1 cellular context compared by ENCODE assay signal in the genomic region with DNA sequence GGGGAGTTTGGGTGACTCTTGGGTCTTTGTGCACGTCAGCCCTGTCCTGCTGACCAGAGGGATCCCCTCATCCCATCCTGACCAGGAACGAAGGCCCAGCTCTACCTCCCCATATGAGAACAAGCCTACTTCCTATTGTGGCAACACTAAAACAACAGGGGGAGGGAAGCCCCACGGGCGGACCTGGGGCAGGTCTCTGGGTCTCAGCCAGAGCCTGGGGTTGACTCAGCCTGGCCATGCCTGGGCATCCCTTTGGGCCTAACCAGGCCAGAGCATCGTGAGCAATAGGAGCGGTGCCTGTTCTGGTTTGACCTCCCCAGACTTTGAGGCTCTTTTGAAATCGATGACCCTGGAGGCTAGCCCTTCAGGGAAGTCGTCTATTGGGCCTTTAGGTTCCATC.
TF ChIP-seq lines count a peak whose summit lies in the region.

No MANE protein-coding gene starts in this region.

TF ChIP-seq in H1, 55 proteins besides CTCF, POLR2A, EP300 and RAD21:
- TF ChIP-seq BRCA1 (IDR thresholded peaks at IDR 0.05; ENCODE audit: low read depth, low read length) (no peak), SRF (IDR thresholded peaks at IDR 0.05; ENCODE audit: low read depth, low read length) (no peak), TAF7 (optimal IDR thresholded peaks at IDR 0.05; ENCODE audit: borderline replicate concordance, low read depth, low read length) (no peak), EZH2 (IDR thresholded peaks at IDR 0.05; ENCODE audit: low read depth, low read length, severe bottlenecking) (no peak), TEAD4 (IDR thresholded peaks at IDR 0.05; ENCODE audit: low read depth, low read length) (no peak), JUND (IDR thresholded peaks at IDR 0.05; ENCODE audit: low read length) (no peak), RNF2 (IDR thresholded peaks at IDR 0.05; ENCODE audit: borderline replicate concordance, low read depth, low read length, missing control alignments, poor library complexity, severe bottlenecking) (no peak), CREB1 (IDR thresholded peaks at IDR 0.05) (no peak), SAP30 (IDR thresholded peaks at IDR 0.05; ENCODE audit: insufficient read depth, insufficient replicate concordance, low read length) (no peak), PHF8 (conservative IDR thresholded peaks at IDR 0.05; ENCODE audit: low read depth, low read length) (no peak)
TF ChIP-seq in H1: peak in this region for 0.
